11 cellular contexts compared by ENCODE assay signal in the genomic region with DNA sequence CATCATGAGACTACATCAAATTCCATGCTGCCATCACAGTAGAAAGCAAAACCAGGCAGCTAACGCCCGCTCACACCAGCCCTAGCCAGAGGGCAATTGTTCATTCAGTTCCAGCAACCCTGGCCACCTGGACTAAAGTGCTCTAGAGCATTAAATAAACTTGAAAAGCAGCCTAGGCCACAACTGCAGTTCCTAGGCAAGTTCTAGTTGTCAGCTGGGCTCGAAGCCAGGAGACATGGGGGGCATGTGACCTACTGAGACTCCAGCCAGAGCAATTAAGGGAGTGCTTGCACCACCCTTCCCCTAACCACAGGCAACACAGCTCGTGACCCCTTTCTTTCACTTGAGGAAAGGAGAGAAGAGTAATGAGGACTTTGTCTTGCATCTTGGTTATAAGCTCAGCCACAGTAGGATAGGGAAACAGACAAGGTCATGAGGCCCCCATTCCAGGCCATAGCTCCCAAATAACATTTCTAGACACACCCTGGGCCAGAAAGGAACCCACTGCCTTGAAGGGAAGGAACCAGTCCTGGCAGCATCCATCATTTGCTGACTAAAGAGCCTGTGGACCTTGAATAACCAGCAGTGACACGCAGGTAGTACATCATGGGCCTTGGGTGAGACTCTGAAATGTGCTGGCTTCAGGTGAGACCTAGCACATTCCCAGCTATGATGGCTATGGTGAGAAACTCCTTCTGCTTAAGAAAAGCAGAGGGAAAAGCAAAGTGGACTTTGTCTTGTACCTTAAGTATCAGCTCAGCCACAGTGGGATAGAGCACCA.
DNase-seq lines count a peak whose midpoint lies in the region; ATAC-seq and TF ChIP-seq lines count a peak whose summit lies in the region.
"Had no signal": no experiment of that assay in that cellular context is flagged by ENCODE, and none has a peak within 500 bp of the region (broad histone marks: within the 10 kb centered on the region; RNA-seq: fewer than 3 reads in every experiment).

No MANE protein-coding gene starts in this region.

- H3K4me3 ChIP-seq in lung (no peak overlapping the region), Caco-2 (ENCODE audit: low read depth, low read length) (no peak overlapping the region)
- H3K4me3 ChIP-seq: smooth muscle cell had no signal

- H3K9me3 ChIP-seq in lung (ENCODE audit: control insufficient read depth in 2 of 2, insufficient read depth in 1 of 2, low read length in 1 of 2), result peaks cover 0 to 12% of the 10 kb centered on the region in 2 donors
- H3K9me3 ChIP-seq in Caco-2, result no peaks in the 10 kb centered on the region

- no peaks in the 10 kb centered on the region for H3K27me3 Mint-ChIP-seq in chondrocyte (ENCODE audit: low read depth)
- H3K27me3 Mint-ChIP-seq in Caco-2 (ENCODE audit: insufficient read depth, unreplicated experiment), result no peaks in the 10 kb centered on the region
- no peaks in the 10 kb centered on the region for H3K27me3 Mint-ChIP-seq in activated CD4-positive, alpha-beta T cell treated with anti-CD3 and anti-CD28 coated beads for 36 hours
- H3K27me3 Mint-ChIP-seq: activated naive CD8-positive, alpha-beta T cell had no signal

- no peak for ATAC-seq in lung (ENCODE audit: insufficient read depth, low FRiP score)
- ATAC-seq in activated CD4-positive, alpha-beta T cell treated with anti-CD3 and anti-CD28 coated beads for 36 hours, result no peak

- H3K27ac Mint-ChIP-seq in chondrocyte (ENCODE audit: unreplicated experiment), result peak overlapping the region; percentile 33
- no peak overlapping the region for H3K27ac Mint-ChIP-seq in Caco-2 (ENCODE audit: unreplicated experiment)
- H3K27ac Mint-ChIP-seq in activated CD4-positive, alpha-beta T cell treated with anti-CD3 and anti-CD28 coated beads for 36 hours, result no peak overlapping the region
- H3K27ac Mint-ChIP-seq: activated naive CD8-positive, alpha-beta T cell had no signal

- H3K36me3 Mint-ChIP-seq in chondrocyte (ENCODE audit: low read depth) (peaks cover 38% of the 10 kb centered on the region), Caco-2 (ENCODE audit: insufficient read depth, unreplicated experiment) (peaks cover 15% of the 10 kb centered on the region)
- peaks cover 48% of the 10 kb centered on the region for H3K36me3 Mint-ChIP-seq in activated CD4-positive, alpha-beta T cell treated with anti-CD3 and anti-CD28 coated beads for 36 hours (ENCODE audit: low read depth)

- no TSS peak for BruUV-seq in Caco-2 (replicated peaks; lab: Mats Ljungman, UMichigan)

- DNase-seq in CMK (ENCODE audit: low read depth), result peak; percentile 14
- DNase-seq in NCI-H1105 treated with DMSO at 0.1 percent for 48 hours (lab: John Stamatoyannopoulos, UW), result peak; percentile 38
- DNase-seq in chondrocyte (ENCODE audit: low spot score), result no peak
- peak; percentile 40 for DNase-seq in lung (ENCODE audit: low spot score)
- DNase-seq in iPS-NIHi11 (ENCODE audit: low spot score), result no peak
- no peak for DNase-seq in Caco-2
- no peak for DNase-seq in activated CD4-positive, alpha-beta T cell treated with anti-CD3 and anti-CD28 coated beads for 36 hours
- no peak for DNase-seq in NCI-H1092 (lab: John Stamatoyannopoulos, UW)
- DNase-seq: Karpas-422 had no signal

- POLR2A ChIA-PET in Caco-2 (lab: Charles Lee), result no interaction called here
- POLR2A ChIA-PET in activated CD4-positive, alpha-beta T cell treated with anti-CD3 and anti-CD28 coated beads for 36 hours (lab: Charles Lee), result no interaction called here

- H3K27ac ChIP-seq in lung (ENCODE audit: low read depth in 1 of 2, low read length in 1 of 2), result no peak overlapping the region

- peaks cover 26% of the 10 kb centered on the region for H3K9me3 Mint-ChIP-seq in chondrocyte (ENCODE audit: low read depth)
- no peaks in the 10 kb centered on the region for H3K9me3 Mint-ChIP-seq in Caco-2 (ENCODE audit: unreplicated experiment)
- H3K9me3 Mint-ChIP-seq in activated CD4-positive, alpha-beta T cell treated with anti-CD3 and anti-CD28 coated beads for 36 hours (ENCODE audit: low read depth), result peaks cover 25% of the 10 kb centered on the region

- CTCF ChIA-PET in Caco-2 (lab: Charles Lee), result no interaction called here
- CTCF ChIA-PET in activated CD4-positive, alpha-beta T cell treated with anti-CD3 and anti-CD28 coated beads for 36 hours (lab: Charles Lee), result no interaction called here

- H3K27me3 ChIP-seq in lung (ENCODE audit: control insufficient read depth, insufficient read depth) (no peaks in the 10 kb centered on the region), Caco-2 (replicated peaks; ENCODE audit: control insufficient read depth, insufficient read depth, low read length) (no peaks in the 10 kb centered on the region)

- no peak overlapping the region for H3K4me3 Mint-ChIP-seq in chondrocyte (ENCODE audit: unreplicated experiment)
- no peak overlapping the region for H3K4me3 Mint-ChIP-seq in Caco-2 (ENCODE audit: unreplicated experiment)
- no peak overlapping the region for H3K4me3 Mint-ChIP-seq in activated CD4-positive, alpha-beta T cell treated with anti-CD3 and anti-CD28 coated beads for 36 hours
- H3K4me3 Mint-ChIP-seq: activated naive CD8-positive, alpha-beta T cell had no signal

- H3K36me3 ChIP-seq in lung (ENCODE audit: control insufficient read depth in 2 of 2, insufficient read depth in 2 of 2, low read length in 2 of 2), result peaks cover 0 to 4% of the 10 kb centered on the region in 2 donors
- H3K36me3 ChIP-seq in Caco-2 (ENCODE audit: control insufficient read depth, insufficient read depth, low read length), result no peaks in the 10 kb centered on the region

- H3K4me1 ChIP-seq in lung (ENCODE audit: control insufficient read depth in 2 of 2, insufficient read depth in 2 of 2, low read length in 2 of 2), result peaks cover 3 to 9% of the 10 kb centered on the region in 2 donors
- H3K4me1 ChIP-seq in Caco-2, result no peaks in the 10 kb centered on the region

- TF ChIP-seq CTCF in chondrocyte (IDR thresholded peaks at IDR 0.05) (no peak), lung (IDR thresholded peaks at IDR 0.05; ENCODE audit: control extremely low read depth, extremely low read depth) (no peak), Caco-2 (IDR thresholded peaks at IDR 0.05; ENCODE audit: insufficient read depth in 1 of 2, low read depth in 1 of 2, low read length in 1 of 2, severe bottlenecking in 1 of 2, unreplicated experiment in 1 of 2) (no peak)

- H3K4me1 Mint-ChIP-seq in chondrocyte (ENCODE audit: low read depth), result peaks cover 21% of the 10 kb centered on the region
- H3K4me1 Mint-ChIP-seq in Caco-2 (ENCODE audit: low read depth, unreplicated experiment), result no peaks in the 10 kb centered on the region
- peaks cover 8% of the 10 kb centered on the region for H3K4me1 Mint-ChIP-seq in activated CD4-positive, alpha-beta T cell treated with anti-CD3 and anti-CD28 coated beads for 36 hours

- 57 to 66% methylated on average over 5 of the region's 5 CpGs for WGBS in lung, 2 donors

- intact Hi-C loops in Caco-2 (cut with micrococcal nuclease; ENCODE audit: unreplicated experiment), result no loop called here
- intact Hi-C loops in activated CD4-positive, alpha-beta T cell treated with anti-CD3 and anti-CD28 coated beads for 36 hours (cut with DNase I, micrococcal nuclease), result no loop called here

Comparison
In these comparisons a context has a peak if more than half of its experiments do, and no peak if none do; other contexts are left out.
1. DNase-seq: peak in CMK (single experiment), NCI-H1105 treated with DMSO at 0.1 percent for 48 hours (single experiment) and lung (single experiment); none in chondrocyte (single experiment), iPS-NIHi11 (single experiment), Caco-2 (0 of 2), activated CD4-positive, alpha-beta T cell treated with anti-CD3 and anti-CD28 coated beads for 36 hours (single experiment) and NCI-H1092 (single experiment).